ENCODE assay signal across 8 cellular contexts in the genomic region with DNA sequence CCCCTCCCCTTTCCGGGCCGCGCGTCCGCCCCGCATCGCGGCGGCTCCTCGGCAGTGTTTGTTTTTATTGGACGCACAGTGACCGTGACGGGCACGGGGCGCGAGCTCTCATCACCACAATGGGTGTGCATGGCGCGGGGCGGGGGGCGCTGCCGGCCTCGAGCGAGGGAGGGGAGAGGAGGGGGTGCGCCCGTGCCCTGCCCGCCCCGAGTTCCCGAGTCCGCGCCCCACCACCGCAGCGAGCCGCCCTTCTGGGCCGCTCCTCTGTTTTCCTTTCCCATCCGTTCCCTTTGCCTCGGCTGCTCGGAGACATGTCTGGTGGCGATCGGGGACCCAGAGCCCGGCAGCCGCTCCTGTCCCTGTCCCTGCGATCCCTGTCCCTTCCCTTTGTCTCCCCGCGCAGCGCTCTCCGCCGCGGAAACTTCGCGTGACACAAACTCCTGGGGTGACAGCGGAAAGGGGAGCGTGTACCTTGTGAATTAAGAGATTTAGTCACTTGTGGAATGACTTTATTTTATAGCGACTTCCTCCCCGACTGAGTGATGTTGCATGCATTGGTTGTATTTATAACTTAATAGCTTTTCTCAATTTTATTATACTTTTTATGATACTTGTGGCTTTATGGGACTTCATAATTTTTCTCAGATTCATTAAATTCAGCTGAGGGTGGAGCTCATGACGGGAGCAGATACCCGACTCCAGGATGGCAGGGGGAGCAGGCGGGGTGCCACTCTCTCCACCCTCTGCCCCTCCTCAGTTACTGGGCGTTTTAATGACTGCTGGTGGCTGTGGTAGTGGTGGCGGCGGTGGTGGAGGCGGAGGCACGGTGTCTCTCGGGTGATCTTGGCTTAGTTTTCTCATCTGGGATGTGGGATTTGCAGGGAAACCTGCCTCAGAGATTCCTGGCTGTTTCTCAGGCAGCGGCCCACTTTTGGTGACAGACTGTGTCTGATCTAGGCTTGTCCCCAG. TPM values are rescaled to one million over a fixed set of nuclear protein-coding genes. Genes with fewer than 3 reads are reported as not detected.
A peak's percentile ranks its signal among the peaks of the same experiment; 100 is the strongest.
DNase-seq lines count a peak whose midpoint lies in the region; ATAC-seq lines count a peak whose summit lies in the region.

No MANE protein-coding gene starts in this region.

- no peaks in the 10 kb centered on the region for H3K9me3 ChIP-seq in HUES48 (ENCODE audit: control insufficient read depth, insufficient read depth, low read length)
- no peaks in the 10 kb centered on the region for H3K9me3 ChIP-seq in right cardiac atrium (ENCODE audit: control insufficient read depth, low read length)
- no peaks in the 10 kb centered on the region for H3K9me3 ChIP-seq in skeletal muscle tissue (ENCODE audit: control insufficient read depth in 3 of 3, low read length in 3 of 3)

- H3K9ac ChIP-seq in HUES48 (ENCODE audit: low read depth, low read length), result no peak overlapping the region
- no peak overlapping the region for H3K9ac ChIP-seq in skeletal muscle tissue (ENCODE audit: low read depth in 1 of 3, low read length in 3 of 3)

- peak overlapping the region; percentile 68 for H3K4me3 ChIP-seq in HUES48 (ENCODE audit: low read depth, low read length)
- peak overlapping the region; percentile 35 for H3K4me3 ChIP-seq in right cardiac atrium (ENCODE audit: low read length)
- peak overlapping the region in 2 of 3 donors; percentile 52 for H3K4me3 ChIP-seq in skeletal muscle tissue (ENCODE audit: low read length in 3 of 3)

- H3K4me1 ChIP-seq in HUES48 (ENCODE audit: control insufficient read depth, insufficient read depth, low read length), result peaks cover 4% of the 10 kb centered on the region; the same call in 1 of the 2 replicates
- peaks cover 1% of the 10 kb centered on the region for H3K4me1 ChIP-seq in right cardiac atrium (ENCODE audit: control insufficient read depth, insufficient read depth, low read length)
- H3K4me1 ChIP-seq in skeletal muscle tissue (ENCODE audit: control insufficient read depth in 3 of 3, insufficient read depth in 3 of 3, low read length in 3 of 3), result peaks cover 0 to 16% (median 11%) of the 10 kb centered on the region in 3 donors

- H3K27me3 ChIP-seq in HUES48 (ENCODE audit: control insufficient read depth, insufficient read depth, low read length), result peaks cover 60% of the 10 kb centered on the region
- H3K27me3 ChIP-seq in right cardiac atrium (ENCODE audit: control insufficient read depth, insufficient read depth), result no peaks in the 10 kb centered on the region
- peaks cover 75 to 87% (median 84%) of the 10 kb centered on the region in 3 donors for H3K27me3 ChIP-seq in skeletal muscle tissue (ENCODE audit: control insufficient read depth in 3 of 3, insufficient read depth in 3 of 3, low read length in 3 of 3)

- peak in 1 of 2 donors; percentile 62 for ATAC-seq in right cardiac atrium
- ATAC-seq in GM19023 (IDR thresholded peaks at IDR 0.05; ENCODE audit: unreplicated experiment), result no peak
- ATAC-seq in HG02981 (IDR thresholded peaks at IDR 0.05; ENCODE audit: unreplicated experiment), result no peak
- ATAC-seq in HG03097 (IDR thresholded peaks at IDR 0.05; ENCODE audit: low FRiP score, unreplicated experiment), result no peak

- H3K36me3 ChIP-seq in HUES48 (ENCODE audit: control insufficient read depth, insufficient read depth, low read length), result no peaks in the 10 kb centered on the region
- H3K36me3 ChIP-seq in skeletal muscle tissue (ENCODE audit: control insufficient read depth in 3 of 3, insufficient read depth in 3 of 3, low read length in 3 of 3), result no peaks in the 10 kb centered on the region

- H3K27ac ChIP-seq in HUES48 (ENCODE audit: low read depth, low read length), result no peak overlapping the region
- H3K27ac ChIP-seq in right cardiac atrium (ENCODE audit: low read length), result no peak overlapping the region
- no peak overlapping the region for H3K27ac ChIP-seq in skeletal muscle tissue (ENCODE audit: low read depth, low read length)

- intact Hi-C loops in right cardiac atrium (cut with DNase I), result no loop called here
- intact Hi-C loops in posterior cingulate gyrus (cut with DNase I), result no loop called here

- WGBS in right cardiac atrium, result 4% methylated on average over 64 of the region's 64 CpGs

- peak; percentile 31 to 35 for DNase-seq in activated T-cell treated with anti-CD3 and anti-CD28 coated beads, Interleukin-2, amount 50 U/mL, for 48 hours
- no peak for DNase-seq in right cardiac atrium
- DNase-seq in posterior cingulate gyrus, result no peak

RNA-seq across cellular contexts. Expression of a gene that starts 40.8 kb away (rescaled TPM):
- total RNA-seq in right cardiac atrium (1 to 10 TPM; 4.4 to 7.8 (median 5.0) TPM), skeletal muscle tissue (4.2 TPM)
- 5.2 TPM for polyA plus RNA-seq in right cardiac atrium

RNA-seq across cellular contexts. Expression of a gene that starts 50.5 kb away (rescaled TPM):
- total RNA-seq in right cardiac atrium (10 to 100 TPM; 14.3 to 24.5 (median 20.3) TPM), skeletal muscle tissue (4.2 TPM)
- polyA plus RNA-seq in right cardiac atrium, result 23.7 TPM

Comparison
In these comparisons a context has a peak if more than half of its experiments do, and no peak if none do; other contexts are left out.
1. DNase-seq: peak in activated T-cell treated with anti-CD3 and anti-CD28 coated beads, Interleukin-2, amount 50 U/mL, for 48 hours (2 of 2); none in right cardiac atrium (0 of 3) and posterior cingulate gyrus (0 of 10).
2. Peak in every context shown above with its lines, with median percentiles within 50 percentile points of each other: H3K4me3 ChIP-seq.